In the genomic region with DNA sequence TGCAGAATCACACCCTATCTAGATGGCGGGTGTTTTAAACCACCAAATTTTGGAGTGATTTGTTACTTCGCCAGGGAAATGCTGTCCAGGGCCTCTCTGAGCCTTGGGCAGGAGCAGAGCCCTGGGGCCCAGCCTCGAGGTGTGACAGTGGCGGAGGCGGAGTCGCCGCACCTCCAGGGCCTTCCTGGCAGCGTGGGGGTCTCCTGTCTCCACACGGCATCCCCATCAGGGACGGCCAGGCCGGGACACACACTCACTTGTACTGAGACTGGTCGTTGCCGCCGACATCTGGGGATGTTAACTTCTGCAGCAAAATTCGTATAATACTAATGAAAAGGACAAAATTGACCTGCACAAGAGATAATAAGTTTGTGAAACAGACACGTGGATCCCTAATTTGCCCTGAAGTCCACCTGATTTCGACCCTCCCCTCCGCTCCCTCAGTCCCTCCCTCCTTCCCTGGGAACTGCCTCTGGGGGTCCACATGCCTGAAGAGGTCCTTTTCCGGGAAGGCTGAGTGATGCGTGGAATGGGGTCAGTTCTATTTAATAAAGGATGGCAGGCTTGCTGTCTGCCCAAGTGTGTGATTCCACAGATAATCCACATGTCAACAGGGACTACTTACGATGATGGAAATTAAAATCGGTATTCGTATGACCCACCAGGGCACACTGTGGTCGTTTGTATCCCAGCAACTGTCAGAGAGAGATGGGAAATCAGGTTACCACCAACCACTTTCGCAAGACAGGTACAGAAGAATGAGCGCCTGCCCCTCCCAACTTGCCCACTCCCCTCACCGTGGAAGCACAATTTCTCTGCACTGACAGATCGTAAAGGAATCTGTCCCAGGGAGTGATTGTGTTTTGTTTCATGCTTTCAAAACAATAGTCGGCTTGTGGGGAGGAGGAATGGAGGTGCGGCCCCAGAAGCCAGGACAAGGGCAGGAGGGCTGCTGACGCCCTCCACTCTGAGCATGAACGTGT, we compare ENCODE assay signal across 28 cellular contexts.
A peak's percentile ranks its signal among the peaks of the same experiment; 100 is the strongest.
DNase-seq lines count a peak whose midpoint lies in the region; ATAC-seq and TF ChIP-seq lines count a peak whose summit lies in the region.
"Had no signal": no experiment of that assay in that cellular context is flagged by ENCODE, and none has a peak within 500 bp of the region (broad histone marks: within the 10 kb centered on the region; RNA-seq: fewer than 3 reads in every experiment).

No MANE protein-coding gene starts in this region.

- H3K27ac ChIP-seq in endodermal cell (ENCODE audit: low read depth, low read length), result no peak overlapping the region
- H3K27ac ChIP-seq: brain microvascular endothelial cell, epithelial cell of prostate, left lung, upper lobe of right lung, WERI-Rb-1 had no signal

- no peak overlapping the region for H3K27ac Mint-ChIP-seq in endodermal cell
- H3K27ac Mint-ChIP-seq: activated T-helper 1 cell treated with anti-CD3 and anti-CD28 coated beads, Interleukin-12 subunit alpha, Interleukin-12 subunit beta, Interleukin-2, Interleukin-4 antibody, amounts not matched to agents 30 ng/mL and 10 ng/mL and 1 ng/mL, durations not matched to agents 14 hours and 24 hours and 36 hours; CD4-positive, alpha-beta T cell; HFFc6; T-cell had no signal

- no peaks in the 10 kb centered on the region for H3K36me3 ChIP-seq in endodermal cell (ENCODE audit: control insufficient read depth, insufficient read depth, low read length)
- H3K36me3 ChIP-seq: brain microvascular endothelial cell, left lung, MG63, upper lobe of right lung, WERI-Rb-1 had no signal

- no peaks in the 10 kb centered on the region for H3K9me3 ChIP-seq in endodermal cell (ENCODE audit: control insufficient read depth, low read length)
- H3K9me3 ChIP-seq: left lung, MG63, upper lobe of right lung had no signal

- no peaks in the 10 kb centered on the region for H3K36me3 Mint-ChIP-seq in endodermal cell (ENCODE audit: low read depth)
- H3K36me3 Mint-ChIP-seq: T-cell had no signal

- H3K27me3 Mint-ChIP-seq in endodermal cell (ENCODE audit: insufficient read depth), result peaks cover 7% of the 10 kb centered on the region

- peak; percentile 3 for DNase-seq in activated T-cell treated with anti-CD3 and anti-CD28 coated beads, Interleukin-2, amount 50 U/mL, for 1 hour
- DNase-seq in activated T-cell treated with anti-CD3 and anti-CD28 coated beads for 4 hours, result no peak
- DNase-seq in endodermal cell, result peak; percentile 48
- DNase-seq in retina, result peak; percentile 58
- peak; percentile 27 for DNase-seq in ureter (ENCODE audit: low spot score)
- DNase-seq in HuH-7.5 (ENCODE audit: low spot score), result no peak
- no peak for DNase-seq in NCI-H345 treated with DMSO at 0.1 percent for 48 hours (lab: John Stamatoyannopoulos, UW; ENCODE audit: unreplicated experiment)
- DNase-seq: activated CD4-positive, alpha-beta T cell treated with anti-CD3 and anti-CD28 coated beads for 4 hours; activated naive CD4-positive, alpha-beta T cell treated with anti-CD3 and anti-CD28 coated beads, Interleukin-2, amount 50 U/mL, for 16 hours; brain microvascular endothelial cell; CD4-positive, alpha-beta T cell; effector CD4-positive, alpha-beta T cell; glutamatergic neuron; HFFc6; KG1; left lung; mesenchymal stem cell; MG63; NCI-H1930; NCI-H526; stimulated activated CD4-positive, alpha-beta T cell treated with anti-CD3 and anti-CD28 coated beads, Interleukin-4, amount 100 ng/mL, for 1 hour; T-cell; upper lobe of right lung; WERI-Rb-1 had no signal

- no peak overlapping the region for H3K9ac ChIP-seq in endodermal cell (ENCODE audit: extremely low read depth, low read length, poor library complexity, severe bottlenecking)

- H3K4me1 ChIP-seq in endodermal cell (ENCODE audit: control insufficient read depth, insufficient read depth, low read length), result no peaks in the 10 kb centered on the region

- ATAC-seq in HG02840 (IDR thresholded peaks at IDR 0.05; ENCODE audit: low FRiP score, unreplicated experiment), result no peak
- ATAC-seq: left lung, sciatic nerve, T-cell, upper lobe of right lung had no signal

- no peak overlapping the region for H3K4me3 ChIP-seq in endodermal cell (ENCODE audit: low read length)
- H3K4me3 ChIP-seq: left lung, MG63, upper lobe of right lung had no signal

- H3K4me3 Mint-ChIP-seq in endodermal cell, result no peak overlapping the region
- H3K4me3 Mint-ChIP-seq: activated T-helper 1 cell treated with anti-CD3 and anti-CD28 coated beads, Interleukin-12 subunit alpha, Interleukin-12 subunit beta, Interleukin-2, Interleukin-4 antibody, amounts not matched to agents 30 ng/mL and 10 ng/mL and 1 ng/mL, durations not matched to agents 14 hours and 24 hours and 36 hours; CD4-positive, alpha-beta T cell; HFFc6; T-cell had no signal

- WGBS in endodermal cell (ENCODE audit: insufficient coverage in 1 of 2, insufficient read length in 1 of 2), 2 experiments, result 86 to 89% methylated on average over 26 to 32 of the region's 32 CpGs

- H3K9me3 Mint-ChIP-seq in endodermal cell, result no peaks in the 10 kb centered on the region
- H3K9me3 Mint-ChIP-seq: activated T-helper 1 cell treated with anti-CD3 and anti-CD28 coated beads, Interleukin-12 subunit alpha, Interleukin-12 subunit beta, Interleukin-2, Interleukin-4 antibody, amounts not matched to agents 30 ng/mL and 10 ng/mL and 1 ng/mL, durations not matched to agents 14 hours and 24 hours and 36 hours; CD4-positive, alpha-beta T cell; HFFc6; T-cell had no signal

- no peak for TF ChIP-seq CTCF in endodermal cell (conservative IDR thresholded peaks at IDR 0.05)

- no peaks in the 10 kb centered on the region for H3K27me3 ChIP-seq in endodermal cell (ENCODE audit: control insufficient read depth, insufficient read depth, low read length, poor library complexity, severe bottlenecking)
- H3K27me3 ChIP-seq: brain microvascular endothelial cell, MG63 had no signal

- H3K4me1 Mint-ChIP-seq in endodermal cell, result peaks cover 13% of the 10 kb centered on the region

Comparison
In these comparisons a context has a peak if more than half of its experiments do, and no peak if none do; other contexts are left out.
1. DNase-seq: peak in activated T-cell treated with anti-CD3 and anti-CD28 coated beads, Interleukin-2, amount 50 U/mL, for 1 hour (single experiment), endodermal cell (single experiment), retina (single experiment) and ureter (single experiment); none in activated T-cell treated with anti-CD3 and anti-CD28 coated beads for 4 hours (single experiment), HuH-7.5 (single experiment) and NCI-H345 treated with DMSO at 0.1 percent for 48 hours (single experiment).